In genomic region chr10:72353028-72353962, GRCh38 we compare ENCODE assay signal across 8 cellular contexts. TPM values are rescaled to one million over a fixed set of nuclear protein-coding genes. Genes with fewer than 3 reads are reported as not detected.
DNase-seq lines count a peak whose midpoint lies in the region; ATAC-seq and TF ChIP-seq lines count a peak whose summit lies in the region.

No MANE protein-coding gene starts in this region.

- peak overlapping the region; percentile 95 to 98 for H3K27ac ChIP-seq in thoracic aorta

- in situ Hi-C loops in KBM-7 (cut with MboI; ENCODE audit: low pct_unique_long_range_greater_than_20kb, low sequenced_read_pairs) (loop anchor here (25.0 kb wide), 1 partner anchor 509 kb away; no protein-coding TSS in a partner anchor), astrocyte of the spinal cord (cut with HindIII; ENCODE audit: low sequenced_read_pairs) (no loop called here)

- no peaks in the 10 kb centered on the region for H3K27me3 ChIP-seq in thoracic aorta (replicated peaks; ENCODE audit: insufficient read depth)

- no peaks in the 10 kb centered on the region for H3K9me3 ChIP-seq in thoracic aorta

- H3K36me3 Mint-ChIP-seq in CD14-positive monocyte: peaks cover 45 to 47% of the 10 kb centered on the region in 2 donors

- H3K4me3 Mint-ChIP-seq in CD14-positive monocyte: peak overlapping the region; percentile 97 to 99

- H3K27me3 Mint-ChIP-seq in CD14-positive monocyte (ENCODE audit: low read depth in 3 of 3): peaks cover 0 to 2% (median 1%) of the 10 kb centered on the region in 3 donors

- TF ChIP-seq CTCF in CD14-positive monocyte (IDR thresholded peaks at IDR 0.05): no peak
- no peak for TF ChIP-seq CTCF in astrocyte of the spinal cord (IDR thresholded peaks at IDR 0.05; ENCODE audit: low read depth, low read length)
- TF ChIP-seq CTCF in thoracic aorta (IDR thresholded peaks at IDR 0.05): no peak

- peaks cover 45% of the 10 kb centered on the region for H3K4me1 Mint-ChIP-seq in CD14-positive monocyte

- peak; percentile 18 for ATAC-seq in left colon
- ATAC-seq in thoracic aorta (ENCODE audit: insufficient number of reproducible peaks, low FRiP score, low read depth): no peak

- intact Hi-C loops in CD14-positive monocyte (cut with micrococcal nuclease): loop anchor here in 1 of 2 donors (5.0 kb wide), 1 partner anchor 814 kb away; the partner anchor contains the start of genes ECD and FAM149B1
- intact Hi-C loops in left colon (cut with DNase I, micrococcal nuclease): no loop called here

- H3K36me3 ChIP-seq in thoracic aorta: peaks cover 11% of the 10 kb centered on the region

- H3K9me3 Mint-ChIP-seq in CD14-positive monocyte: no peaks in the 10 kb centered on the region

- peaks cover 10 to 39% of the 10 kb centered on the region in 2 donors for H3K4me1 ChIP-seq in thoracic aorta (ENCODE audit: control insufficient read depth in 1 of 2, low read depth in 2 of 2)

- peak overlapping the region; percentile 96 to 100 (median 99) for H3K27ac Mint-ChIP-seq in CD14-positive monocyte

- DNase-seq in CD14-positive monocyte (ENCODE audit: low spot score): no peak
- DNase-seq in KBM-7: peak; percentile 18
- peak; percentile 23 for DNase-seq in astrocyte of the spinal cord (ENCODE audit: low read depth, low spot score)
- DNase-seq in left colon: no peak
- DNase-seq in thoracic aorta (ENCODE audit: low spot score): no peak
- no peak for DNase-seq in NCI-H345 (lab: John Stamatoyannopoulos, UW)
- DNase-seq in germinal center (ENCODE audit: low spot score): no peak
- DNase-seq in NOMO-1 treated with DMSO at 0.1 percent for 48 hours (lab: John Stamatoyannopoulos, UW; ENCODE audit: unreplicated experiment): no peak

- peak overlapping the region; percentile 99 for H3K4me3 ChIP-seq in astrocyte of the spinal cord (ENCODE audit: low read depth, low read length)
- H3K4me3 ChIP-seq in thoracic aorta: peak overlapping the region; percentile 86

RNA-seq across cellular contexts. Expression of gene DNAJB12, which starts 1.4 kb away (rescaled TPM):
- 10 to 100 TPM; 26.5 to 37.9 TPM for polyA plus RNA-seq in CD14-positive monocyte
- total RNA-seq in left colon (10 to 100 TPM; 36.9 to 38.5 TPM), thoracic aorta (10 to 100 TPM; 33.3 to 39.5 TPM)

Comparison
In these comparisons a context has a peak if more than half of its experiments do, and no peak if none do; other contexts are left out.
1. DNase-seq: peak in KBM-7 (single experiment) and astrocyte of the spinal cord (single experiment); none in CD14-positive monocyte (single experiment), left colon (0 of 2), thoracic aorta (single experiment), NCI-H345 (single experiment), germinal center (single experiment) and NOMO-1 treated with DMSO at 0.1 percent for 48 hours (single experiment).